Comparison of ENCODE assay signal across 8 cellular contexts in the genomic region with DNA sequence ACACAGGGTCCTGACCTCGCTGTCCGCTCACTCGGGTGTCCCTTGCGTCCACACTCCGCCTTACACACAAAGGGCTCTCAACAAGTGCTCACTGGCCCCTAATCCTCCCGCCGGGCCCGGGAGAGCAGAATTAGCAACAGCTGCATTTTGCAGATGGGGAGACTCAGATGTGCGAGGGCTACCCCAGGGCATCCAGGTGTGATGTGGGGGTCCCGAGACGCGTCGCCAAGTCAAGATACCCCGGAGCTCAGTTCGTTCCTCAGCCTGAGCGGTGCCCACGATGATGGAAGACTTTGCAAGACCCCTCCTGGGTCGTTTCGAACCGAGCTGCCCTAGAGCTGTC. TPM values are rescaled to one million over a fixed set of nuclear protein-coding genes. Genes with fewer than 3 reads are reported as not detected.
A peak's percentile ranks its signal among the peaks of the same experiment; 100 is the strongest.
DNase-seq lines count a peak whose midpoint lies in the region; ATAC-seq and TF ChIP-seq lines count a peak whose summit lies in the region.

No MANE protein-coding gene starts in this region.

- no peak overlapping the region; the same call in 1 of the 2 replicates for H3K4me3 ChIP-seq in DOHH2 (ENCODE audit: low read length)

- peaks cover 27% of the 10 kb centered on the region for H3K27me3 ChIP-seq in DOHH2 (ENCODE audit: control insufficient read depth, low read length)

- TF ChIP-seq CTCF in DOHH2 (IDR thresholded peaks at IDR 0.05; ENCODE audit: low read depth, low read length, poor library complexity, severe bottlenecking), result no peak
- TF ChIP-seq CTCF in VCaP (conservative IDR thresholded peaks at IDR 0.05), result no peak

- peaks cover 3% of the 10 kb centered on the region; the same call in 1 of the 2 replicates for H3F3A ChIP-seq in DOHH2 (ENCODE audit: control insufficient read depth, insufficient read depth)

- no peaks in the 10 kb centered on the region for H3K9me2 ChIP-seq in DOHH2 (replicated peaks; ENCODE audit: control insufficient read depth, low read length)

- no peaks in the 10 kb centered on the region for H3K79me2 ChIP-seq in DOHH2 (ENCODE audit: control insufficient read depth, low read length)

- peak; percentile 15 for ATAC-seq in sciatic nerve
- ATAC-seq in GM21367 (IDR thresholded peaks at IDR 0.05; ENCODE audit: unreplicated experiment), result no peak
- ATAC-seq in GM21723 (IDR thresholded peaks at IDR 0.05; ENCODE audit: unreplicated experiment), result no peak
- ATAC-seq in GM18873 (IDR thresholded peaks at IDR 0.05; ENCODE audit: low FRiP score, unreplicated experiment), result no peak

- no peaks in the 10 kb centered on the region for H3K36me3 ChIP-seq in DOHH2 (ENCODE audit: control insufficient read depth, low read length)

- H3K27ac ChIP-seq in DOHH2 (ENCODE audit: low read depth, low read length) (no peak overlapping the region), VCaP (peak overlapping the region; percentile 64; the same call in 1 of the 2 replicates)

- H3K4me1 ChIP-seq in DOHH2 (ENCODE audit: control insufficient read depth, low read length), result peaks cover 11% of the 10 kb centered on the region

- intact Hi-C loops in sciatic nerve (cut with DNase I), result no loop called here

- H3K4me2 ChIP-seq in DOHH2 (ENCODE audit: low read length), result peak overlapping the region; percentile 78

- H4K20me1 ChIP-seq in DOHH2 (ENCODE audit: control insufficient read depth, insufficient read depth, low read depth, low read length), result no peaks in the 10 kb centered on the region

- DNase-seq in globus pallidus (ENCODE audit: low spot score) (peak; percentile 17), sciatic nerve (ENCODE audit: low spot score) (no peak), pons (ENCODE audit: low spot score) (no peak)

- no peaks in the 10 kb centered on the region for H3K9me3 ChIP-seq in DOHH2 (ENCODE audit: control insufficient read depth, insufficient read depth, low read length)

RNA-seq across cellular contexts. Expression of a gene that starts 14.9 kb away (rescaled TPM):
- total RNA-seq in sciatic nerve, result not detected
